ENCODE assay signal across 8 cellular contexts in the genomic region with DNA sequence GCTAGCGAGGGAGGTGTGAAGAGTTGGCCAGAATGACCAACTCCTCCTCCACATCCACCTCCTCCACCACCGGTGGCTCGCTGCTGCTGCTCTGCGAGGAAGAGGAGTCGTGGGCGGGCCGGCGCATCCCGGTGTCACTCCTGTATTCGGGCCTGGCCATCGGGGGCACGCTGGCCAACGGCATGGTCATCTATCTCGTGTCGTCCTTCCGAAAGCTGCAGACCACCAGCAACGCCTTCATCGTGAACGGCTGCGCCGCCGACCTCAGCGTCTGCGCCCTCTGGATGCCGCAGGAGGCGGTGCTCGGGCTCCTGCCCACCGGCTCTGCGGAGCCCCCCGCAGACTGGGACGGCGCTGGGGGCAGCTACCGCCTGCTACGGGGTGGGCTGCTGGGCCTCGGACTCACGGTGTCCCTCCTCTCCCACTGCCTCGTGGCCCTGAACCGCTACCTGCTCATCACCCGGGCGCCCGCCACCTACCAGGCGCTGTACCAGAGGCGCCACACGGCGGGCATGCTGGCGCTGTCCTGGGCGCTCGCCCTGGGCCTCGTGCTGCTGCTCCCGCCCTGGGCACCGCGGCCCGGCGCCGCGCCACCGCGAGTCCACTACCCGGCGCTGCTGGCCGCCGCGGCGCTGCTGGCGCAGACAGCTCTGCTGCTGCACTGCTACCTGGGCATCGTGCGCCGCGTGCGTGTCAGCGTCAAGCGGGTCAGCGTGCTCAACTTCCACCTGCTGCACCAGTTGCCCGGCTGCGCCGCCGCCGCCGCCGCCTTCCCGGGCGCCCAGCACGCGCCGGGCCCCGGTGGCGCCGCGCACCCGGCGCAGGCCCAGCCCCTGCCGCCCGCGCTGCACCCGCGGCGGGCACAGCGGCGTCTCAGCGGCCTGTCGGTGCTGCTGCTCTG. TPM values are rescaled to one million over a fixed set of nuclear protein-coding genes. Genes with fewer than 3 reads are reported as not detected.
DNase-seq lines count a peak whose midpoint lies in the region; ATAC-seq and TF ChIP-seq lines count a peak whose summit lies in the region.

No MANE protein-coding gene starts in this region.

- no TSS peak for BruUV-seq in A673 (replicated peaks; lab: Mats Ljungman, UMichigan)

- peak; percentile 24 for ATAC-seq in GM18867 (IDR thresholded peaks at IDR 0.05; ENCODE audit: unreplicated experiment)
- peak; percentile 77 for ATAC-seq in SK-N-SH treated with all-trans-retinoic acid at 6 μM for 48 hours
- peak; percentile 76 to 89 (median 80) for ATAC-seq in right lobe of liver
- ATAC-seq in stimulated activated memory B cell treated with anti-CD40 and anti-IgM and Interleukin-4, amounts not matched to agents 10 μg/mL and 1 μg/mL and 100 μg/mL, for 72 hours: peak; percentile 49
- ATAC-seq in GM21529 (IDR thresholded peaks at IDR 0.05; ENCODE audit: unreplicated experiment): no peak

- no peaks in the 10 kb centered on the region for H3K36me3 ChIP-seq in A673 (ENCODE audit: insufficient read depth, low read length, poor library complexity, severe bottlenecking)
- no peaks in the 10 kb centered on the region for H3K36me3 ChIP-seq in right lobe of liver

- H3K27me3 Mint-ChIP-seq in stimulated activated memory B cell treated with anti-CD40 and anti-IgM and Interleukin-4, amounts not matched to agents 10 μg/mL and 1 μg/mL and 100 μg/mL, for 72 hours: peaks cover 67% of the 10 kb centered on the region

- DNase-seq in A673 (ENCODE audit: low spot score): peak; percentile 17
- DNase-seq in choroid plexus epithelial cell (ENCODE audit: low read depth): no peak
- peak; percentile 78 to 90 (median 83) for DNase-seq in right lobe of liver
- DNase-seq in NCI-H510A (lab: John Stamatoyannopoulos, UW): no peak

- TF ChIP-seq CTCF in A673 (conservative IDR thresholded peaks at IDR 0.05; ENCODE audit: low read depth, low read length) (peak; percentile 46), choroid plexus epithelial cell (conservative IDR thresholded peaks at IDR 0.05; ENCODE audit: low read depth, low read length) (peak; percentile 35), right lobe of liver (IDR thresholded peaks at IDR 0.05) (peak; percentile 22 to 38 (median 32))

- WGBS in right lobe of liver (ENCODE audit: insufficient coverage, low coverage, low lambda C conversion rate, missing lambda C conversion rate): under 1% methylated on average over 24 of the region's 101 CpGs

- no peaks in the 10 kb centered on the region for H3K9me3 Mint-ChIP-seq in stimulated activated memory B cell treated with anti-CD40 and anti-IgM and Interleukin-4, amounts not matched to agents 10 μg/mL and 1 μg/mL and 100 μg/mL, for 72 hours

- POLR2A ChIA-PET in A673 (lab: Charles Lee; ENCODE audit: low non-redundant PET): no interaction called here

- H3K27ac Mint-ChIP-seq in stimulated activated memory B cell treated with anti-CD40 and anti-IgM and Interleukin-4, amounts not matched to agents 10 μg/mL and 1 μg/mL and 100 μg/mL, for 72 hours: no peak overlapping the region

- H3K4me3 ChIP-seq in A673 (ENCODE audit: low read depth, low read length, poor library complexity, severe bottlenecking) (peak overlapping the region; percentile 42), choroid plexus epithelial cell (ENCODE audit: low read depth, low read length) (peak overlapping the region; percentile 47), right lobe of liver (peak overlapping the region; percentile 45 to 75 (median 50))

- H3K9me3 ChIP-seq in A673 (ENCODE audit: low read depth, low read length, poor library complexity, severe bottlenecking) (no peaks in the 10 kb centered on the region), right lobe of liver (no peaks in the 10 kb centered on the region)

- no peaks in the 10 kb centered on the region for H3K36me3 Mint-ChIP-seq in stimulated activated memory B cell treated with anti-CD40 and anti-IgM and Interleukin-4, amounts not matched to agents 10 μg/mL and 1 μg/mL and 100 μg/mL, for 72 hours

- H3K27me3 ChIP-seq in A673 (replicated peaks; ENCODE audit: insufficient read depth, low read depth, low read length, poor library complexity): peaks cover 60% of the 10 kb centered on the region
- no peaks in the 10 kb centered on the region for H3K27me3 ChIP-seq in right lobe of liver

- peaks cover 10% of the 10 kb centered on the region for H3K4me1 ChIP-seq in A673 (ENCODE audit: insufficient read depth, low read length, poor library complexity, severe bottlenecking)
- peaks cover 0 to 17% (median 0%) of the 10 kb centered on the region in 4 donors for H3K4me1 ChIP-seq in right lobe of liver

- no peak for TF ChIP-seq POLR2A in right lobe of liver (IDR thresholded peaks at IDR 0.05)

- peaks cover 28% of the 10 kb centered on the region for H3K4me1 Mint-ChIP-seq in stimulated activated memory B cell treated with anti-CD40 and anti-IgM and Interleukin-4, amounts not matched to agents 10 μg/mL and 1 μg/mL and 100 μg/mL, for 72 hours

- no peak overlapping the region for H3K27ac ChIP-seq in A673 (ENCODE audit: low read depth, low read length, poor library complexity, severe bottlenecking)
- H3K27ac ChIP-seq in right lobe of liver: peak overlapping the region; percentile 69 to 95 (median 92)

- peak overlapping the region; percentile 54 for H3K4me3 Mint-ChIP-seq in stimulated activated memory B cell treated with anti-CD40 and anti-IgM and Interleukin-4, amounts not matched to agents 10 μg/mL and 1 μg/mL and 100 μg/mL, for 72 hours

- CTCF ChIA-PET in A673 (lab: Charles Lee): interaction anchor here (0.7 kb wide), 1 partner anchor 9 kb away, joined by 5 read pairs; no protein-coding TSS in a partner anchor

- intact Hi-C loops in A673 (cut with micrococcal nuclease; ENCODE audit: unreplicated experiment) (no loop called here), right lobe of liver (cut with DNase I) (loop anchor here in 1 of 2 donors (10.0 kb wide), 1 partner anchor 74 kb away; no protein-coding TSS in a partner anchor)

TF ChIP-seq in SK-N-SH treated with all-trans-retinoic acid at 6 μM for 48 hours, 23 proteins besides CTCF, POLR2A, EP300 and RAD21 (continues in another document):
- TF ChIP-seq PPARA (CRISPR knock-in tag; IDR thresholded peaks at IDR 0.05; ENCODE audit: borderline replicate concordance): no peak
- TF ChIP-seq ARNTL (CRISPR knock-in tag; IDR thresholded peaks at IDR 0.05; ENCODE audit: borderline replicate concordance, low read depth): no peak
- TF ChIP-seq ZNF565 (CRISPR knock-in tag; conservative IDR thresholded peaks at IDR 0.05; ENCODE audit: low read depth): no peak
- TF ChIP-seq, protein P1, sequence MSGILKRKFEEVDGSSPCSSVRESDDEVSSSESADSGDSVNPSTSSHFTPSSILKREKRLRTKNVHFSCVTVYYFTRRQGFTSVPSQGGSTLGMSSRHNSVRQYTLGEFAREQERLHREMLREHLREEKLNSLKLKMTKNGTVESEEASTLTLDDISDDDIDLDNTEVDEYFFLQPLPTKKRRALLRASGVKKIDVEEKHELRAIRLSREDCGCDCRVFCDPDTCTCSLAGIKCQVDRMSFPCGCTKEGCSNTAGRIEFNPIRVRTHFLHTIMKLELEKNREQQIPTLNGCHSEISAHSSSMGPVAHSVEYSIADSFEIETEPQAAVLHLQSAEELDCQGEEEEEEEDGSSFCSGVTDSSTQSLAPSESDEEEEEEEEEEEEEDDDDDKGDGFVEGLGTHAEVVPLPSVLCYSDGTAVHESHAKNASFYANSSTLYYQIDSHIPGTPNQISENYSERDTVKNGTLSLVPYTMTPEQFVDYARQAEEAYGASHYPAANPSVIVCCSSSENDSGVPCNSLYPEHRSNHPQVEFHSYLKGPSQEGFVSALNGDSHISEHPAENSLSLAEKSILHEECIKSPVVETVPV (CRISPR knock-in tag; IDR thresholded peaks at IDR 0.05): no peak
- TF ChIP-seq, protein P2, sequence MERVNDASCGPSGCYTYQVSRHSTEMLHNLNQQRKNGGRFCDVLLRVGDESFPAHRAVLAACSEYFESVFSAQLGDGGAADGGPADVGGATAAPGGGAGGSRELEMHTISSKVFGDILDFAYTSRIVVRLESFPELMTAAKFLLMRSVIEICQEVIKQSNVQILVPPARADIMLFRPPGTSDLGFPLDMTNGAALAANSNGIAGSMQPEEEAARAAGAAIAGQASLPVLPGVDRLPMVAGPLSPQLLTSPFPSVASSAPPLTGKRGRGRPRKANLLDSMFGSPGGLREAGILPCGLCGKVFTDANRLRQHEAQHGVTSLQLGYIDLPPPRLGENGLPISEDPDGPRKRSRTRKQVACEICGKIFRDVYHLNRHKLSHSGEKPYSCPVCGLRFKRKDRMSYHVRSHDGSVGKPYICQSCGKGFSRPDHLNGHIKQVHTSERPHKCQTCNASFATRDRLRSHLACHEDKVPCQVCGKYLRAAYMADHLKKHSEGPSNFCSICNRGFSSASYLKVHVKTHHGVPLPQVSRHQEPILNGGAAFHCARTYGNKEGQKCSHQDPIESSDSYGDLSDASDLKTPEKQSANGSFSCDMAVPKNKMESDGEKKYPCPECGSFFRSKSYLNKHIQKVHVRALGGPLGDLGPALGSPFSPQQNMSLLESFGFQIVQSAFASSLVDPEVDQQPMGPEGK (CRISPR knock-in tag; IDR thresholded peaks at IDR 0.05; ENCODE audit: borderline replicate concordance): no peak
- TF ChIP-seq TCF4 (CRISPR knock-in tag; IDR thresholded peaks at IDR 0.05; ENCODE audit: borderline replicate concordance): no peak
- no peak for TF ChIP-seq SNAI2 (CRISPR knock-in tag; IDR thresholded peaks at IDR 0.05)
- no peak for TF ChIP-seq RARB (CRISPR knock-in tag; IDR thresholded peaks at IDR 0.05)
- TF ChIP-seq OSR1 (CRISPR knock-in tag; IDR thresholded peaks at IDR 0.05): no peak
- no peak for TF ChIP-seq TOX (CRISPR knock-in tag; IDR thresholded peaks at IDR 0.05; ENCODE audit: borderline replicate concordance)
- TF ChIP-seq BACH2 (CRISPR knock-in tag; IDR thresholded peaks at IDR 0.05; ENCODE audit: borderline replicate concordance): no peak
- TF ChIP-seq GLIS3 (CRISPR knock-in tag; IDR thresholded peaks at IDR 0.05): no peak

RNA-seq across cellular contexts. Expression of a gene that starts 1.2 kb away (rescaled TPM):
- total RNA-seq in A673 (2021) (not detected in 2 replicates), right lobe of liver (10 to 100 TPM in 1 of 6 experiments, 1 to 10 TPM in 5; 1.1 to 20.9 (median 3.3) TPM)

Comparison
In these comparisons a context has a peak if more than half of its experiments do, and no peak if none do; other contexts are left out.
1. DNase-seq: peak in A673 (single experiment) and right lobe of liver (3 of 3); none in choroid plexus epithelial cell (single experiment) and NCI-H510A (single experiment).
2. Peak in every context shown above with its lines, with median percentiles within 50 percentile points of each other: H3K4me3 ChIP-seq and CTCF ChIP-seq.